In genomic region chr1:158140871-158141270, GRCh38 we compare ENCODE assay signal across 1 cellular context.
TF ChIP-seq lines count a peak whose summit lies in the region.

No MANE protein-coding gene starts in this region.

TF ChIP-seq in IMR-90, 13 proteins besides CTCF, POLR2A, EP300 and RAD21:
- TF ChIP-seq ELK1 (IDR thresholded peaks at IDR 0.05; ENCODE audit: borderline replicate concordance, low read depth, low read length) (no peak), RFX5 (IDR thresholded peaks at IDR 0.05; ENCODE audit: low read depth, low read length) (no peak), CEBPB (IDR thresholded peaks at IDR 0.05; ENCODE audit: low read depth, low read length) (no peak), MAZ (IDR thresholded peaks at IDR 0.05; ENCODE audit: borderline replicate concordance, low read depth, low read length) (no peak), SMC3 (IDR thresholded peaks at IDR 0.05; ENCODE audit: low read depth, low read length) (no peak), CHD1 (IDR thresholded peaks at IDR 0.05; ENCODE audit: low read depth, low read length) (no peak), MXI1 (IDR thresholded peaks at IDR 0.05; ENCODE audit: borderline replicate concordance, low read depth, low read length) (no peak), BHLHE40 (IDR thresholded peaks at IDR 0.05; ENCODE audit: low read depth, low read length) (no peak), MAFK (IDR thresholded peaks at IDR 0.05; ENCODE audit: low read depth, low read length) (no peak), NFE2L2 (IDR thresholded peaks at IDR 0.05; ENCODE audit: low read depth, low read length) (no peak), RCOR1 (IDR thresholded peaks at IDR 0.05; ENCODE audit: insufficient replicate concordance, low read length) (no peak)
TF ChIP-seq in IMR-90: peak in this region for 0.
